In the genomic region with DNA sequence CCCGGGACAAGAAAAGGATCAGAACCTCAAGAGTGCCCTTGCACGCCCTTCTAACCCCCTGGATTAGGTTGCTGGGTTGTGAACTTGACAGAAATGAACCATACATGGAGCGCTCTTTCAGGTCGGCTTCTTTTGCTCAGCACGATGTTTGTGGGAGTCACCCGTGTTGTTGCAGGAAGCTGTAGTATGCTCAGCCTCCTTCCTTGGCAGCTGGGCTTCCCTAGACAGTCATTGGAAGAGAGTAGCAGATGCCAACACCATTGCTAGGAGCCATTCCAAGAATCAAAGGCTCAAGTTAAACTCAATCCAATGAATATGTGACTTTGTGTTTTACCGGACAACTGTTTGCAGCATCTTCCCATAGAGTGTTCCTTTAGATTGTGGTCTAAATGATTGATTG, we compare ENCODE assay signal across 15 cellular contexts.
"Had no signal": no experiment of that assay in that cellular context is flagged by ENCODE, and none has a peak within 500 bp of the region (broad histone marks: within the 10 kb centered on the region; RNA-seq: fewer than 3 reads in every experiment).

No MANE protein-coding gene starts in this region.

- H3K36me3 ChIP-seq: lower lobe of right lung, thoracic aorta had no signal

- H3K4me3 Mint-ChIP-seq: endodermal cell; nephron progenitor cell; T-helper 2 cell treated with Interferon-gamma antibody and Interleukin-4, amounts not matched to agents 5 μg/mL and 100 μg/mL, for 36 hours had no signal

- H3K27ac Mint-ChIP-seq: activated naive CD4-positive, alpha-beta T cell treated with anti-CD3 and anti-CD28 coated beads, Interleukin-2, amount 50 U/mL, for 72 hours; endodermal cell; nephron progenitor cell; T-helper 2 cell treated with Interferon-gamma antibody and Interleukin-4, amounts not matched to agents 5 μg/mL and 100 μg/mL, for 36 hours had no signal

- H3K4me1 ChIP-seq: body of pancreas, lower lobe of right lung had no signal

- H3K36me3 Mint-ChIP-seq: activated naive CD4-positive, alpha-beta T cell treated with anti-CD3 and anti-CD28 coated beads, Interleukin-2, amount 50 U/mL, for 72 hours had no signal

- H3K9me3 Mint-ChIP-seq: activated naive CD4-positive, alpha-beta T cell treated with anti-CD3 and anti-CD28 coated beads, Interleukin-2, amount 50 U/mL, for 72 hours; endodermal cell; T-helper 2 cell treated with Interferon-gamma antibody and Interleukin-4, amounts not matched to agents 5 μg/mL and 100 μg/mL, for 36 hours had no signal

- H3K4me3 ChIP-seq: body of pancreas, lower lobe of right lung, thoracic aorta had no signal

- H3K27ac ChIP-seq: body of pancreas, lower lobe of right lung, thoracic aorta had no signal

- H3K27me3 ChIP-seq: body of pancreas had no signal

- H3K9me3 ChIP-seq: body of pancreas, lower lobe of right lung, thoracic aorta had no signal

- ATAC-seq: activated CD4-positive, CD25-positive, alpha-beta regulatory T cell treated with anti-CD3 and anti-CD28 coated beads, Interleukin-2, amount 50 U/mL, for 24 hours; activated naive CD4-positive, alpha-beta T cell treated with anti-CD3 and anti-CD28 coated beads, Interleukin-2, amount 50 U/mL, for 72 hours; body of pancreas; lower lobe of right lung; stimulated activated naive CD8-positive, alpha-beta T cell treated with anti-CD3 and anti-CD28 coated beads, Interleukin-15, Interleukin-2, amounts not matched to agents 100 U/mL and 50 U/mL, for 24 hours had no signal

- DNase-seq: activated effector memory CD4-positive, alpha-beta T cell treated with Interleukin-2 at 50 U/mL for 16 hours; activated T-cell treated with anti-CD3 and anti-CD28 coated beads, Interleukin-2, amount 50 U/mL, for 1 hour; amniotic stem cell; body of pancreas; endodermal cell; erythroblast; lower lobe of right lung; nephron progenitor cell; stimulated activated CD4-positive, alpha-beta T cell treated with anti-CD3 and anti-CD28 coated beads, Interleukin-2, amount 100 ng/mL, for 48 hours; stimulated activated CD8-positive, alpha-beta memory T cell treated with anti-CD3 and anti-CD28 coated beads, Interleukin-4, amount 100 ng/mL, for 48 hours; stimulated activated naive CD8-positive, alpha-beta T cell treated with anti-CD3 and anti-CD28 coated beads, Interleukin-15, Interleukin-2, amounts not matched to agents 100 U/mL and 50 U/mL, for 24 hours had no signal
